Comparison of ENCODE assay signal across 1 cellular context in genomic region chr16:57704011-57704904, GRCh38.
TF ChIP-seq lines count a peak whose summit lies in the region.

No MANE protein-coding gene starts in this region.

TF ChIP-seq in HepG2, 621 proteins besides CTCF, POLR2A, EP300 and RAD21 (continued from another document and continues in another):
- TF ChIP-seq ZNF766 (CRISPR knock-in tag; IDR thresholded peaks at IDR 0.05; ENCODE audit: borderline replicate concordance) (no peak), HOXD1 (CRISPR knock-in tag; IDR thresholded peaks at IDR 0.05) (no peak), MBD4 (IDR thresholded peaks at IDR 0.05; ENCODE audit: borderline replicate concordance, low read length) (no peak), ZNF768 (CRISPR knock-in tag; IDR thresholded peaks at IDR 0.05) (no peak; the same call in 1 of the 2 replicates), ZFY (CRISPR knock-in tag; IDR thresholded peaks at IDR 0.05) (peak; percentile 68), ZHX2 (IDR thresholded peaks at IDR 0.05; ENCODE audit: low read depth) (0 out of 2 replicates have a peak, but pooled peaks have one; percentile 9), ZHX2 (CRISPR knock-in tag; IDR thresholded peaks at IDR 0.05; ENCODE audit: borderline replicate concordance) (no peak), ZNF446 (CRISPR knock-in tag; IDR thresholded peaks at IDR 0.05) (no peak), MLLT10 (CRISPR knock-in tag; IDR thresholded peaks at IDR 0.05) (no peak), REXO4 (CRISPR knock-in tag; IDR thresholded peaks at IDR 0.05; ENCODE audit: borderline replicate concordance) (no peak), REL (CRISPR knock-in tag; conservative IDR thresholded peaks at IDR 0.05) (no peak), ZC3H4 (CRISPR knock-in tag; IDR thresholded peaks at IDR 0.05; ENCODE audit: borderline replicate concordance) (no peak), MNT (IDR thresholded peaks at IDR 0.05) (no peak), PREB (CRISPR knock-in tag; IDR thresholded peaks at IDR 0.05) (no peak), ZBTB43 (CRISPR knock-in tag; conservative IDR thresholded peaks at IDR 0.05) (no peak), ZBTB8A (CRISPR knock-in tag; IDR thresholded peaks at IDR 0.05; ENCODE audit: borderline replicate concordance, low read depth) (peak; percentile 73; the same call in 1 of the 2 replicates), ZBED4 (CRISPR knock-in tag; IDR thresholded peaks at IDR 0.05; ENCODE audit: borderline replicate concordance) (peak; percentile 11), ARID4A (CRISPR knock-in tag; IDR thresholded peaks at IDR 0.05; ENCODE audit: borderline replicate concordance) (peak; percentile 49; the same call in 1 of the 2 replicates), CREM (IDR thresholded peaks at IDR 0.05) (peak; percentile 66), CREM (CRISPR knock-in tag; IDR thresholded peaks at IDR 0.05) (no peak), ZNF607 (CRISPR knock-in tag; IDR thresholded peaks at IDR 0.05; ENCODE audit: borderline replicate concordance) (0 out of 2 replicates have a peak, but pooled peaks have one; percentile 35), RXRA (CRISPR knock-in tag; IDR thresholded peaks at IDR 0.05) (no peak), MXD3 (CRISPR knock-in tag; IDR thresholded peaks at IDR 0.05) (no peak), ZGPAT (CRISPR knock-in tag; IDR thresholded peaks at IDR 0.05) (peak; percentile 61), SMAD3 (CRISPR knock-in tag; IDR thresholded peaks at IDR 0.05) (no peak; the same call in 1 of the 2 replicates), TERF1 (CRISPR knock-in tag; IDR thresholded peaks at IDR 0.05) (no peak), ZSCAN12 (CRISPR knock-in tag; IDR thresholded peaks at IDR 0.05) (no peak), SMC3 (IDR thresholded peaks at IDR 0.05; ENCODE audit: low read length) (no peak), ZSCAN5A (CRISPR knock-in tag; IDR thresholded peaks at IDR 0.05; ENCODE audit: borderline replicate concordance) (no peak; the same call in 1 of the 2 replicates)
